8 cellular contexts compared by ENCODE assay signal in genomic region chr1:28371011-28371378, GRCh38. TPM values are rescaled to one million over a fixed set of nuclear protein-coding genes. Genes with fewer than 3 reads are reported as not detected.
DNase-seq lines count a peak whose midpoint lies in the region; ATAC-seq and TF ChIP-seq lines count a peak whose summit lies in the region.

No MANE protein-coding gene starts in this region.

- intact Hi-C loops in Caco-2 (cut with micrococcal nuclease; ENCODE audit: unreplicated experiment): no loop called here

- no peaks in the 10 kb centered on the region for H3K9me3 ChIP-seq in Caco-2
- H3K9me3 ChIP-seq in ectodermal cell (ENCODE audit: control insufficient read depth, low read length): no peaks in the 10 kb centered on the region
- no peaks in the 10 kb centered on the region for H3K9me3 ChIP-seq in neural progenitor cell (ENCODE audit: low read depth)

- POLR2A ChIA-PET in Caco-2 (lab: Charles Lee): interaction anchor here (0.6 to 1.0 kb wide), 4 partner anchors 42 to 210 kb away, joined by 3 to 6 read pairs (median 4); partner anchors contain the start of gene MED18

- no peaks in the 10 kb centered on the region for H3K27me3 ChIP-seq in Caco-2 (replicated peaks; ENCODE audit: control insufficient read depth, insufficient read depth, low read length)
- no peaks in the 10 kb centered on the region for H3K27me3 ChIP-seq in ectodermal cell (ENCODE audit: control insufficient read depth, insufficient read depth, low read length, poor library complexity, severe bottlenecking)
- no peaks in the 10 kb centered on the region for H3K27me3 ChIP-seq in neural progenitor cell

- H3K36me3 ChIP-seq in Caco-2 (ENCODE audit: control insufficient read depth, insufficient read depth, low read length): no peaks in the 10 kb centered on the region
- no peaks in the 10 kb centered on the region for H3K36me3 ChIP-seq in ectodermal cell (ENCODE audit: control insufficient read depth, insufficient read depth, low read length)
- H3K36me3 ChIP-seq in neural progenitor cell: no peaks in the 10 kb centered on the region

- H3K79me2 ChIP-seq in neural progenitor cell (ENCODE audit: low read depth): peaks cover 61% of the 10 kb centered on the region

- H3K27ac ChIP-seq in ectodermal cell (ENCODE audit: insufficient read depth, low read depth, low read length, poor library complexity, severe bottlenecking) (no peak overlapping the region), neural progenitor cell (no peak overlapping the region)

- H3K4me3 Mint-ChIP-seq in Caco-2 (ENCODE audit: unreplicated experiment): peak overlapping the region; percentile 86
- H3K4me3 Mint-ChIP-seq in neural progenitor cell: peak overlapping the region; percentile 97

- peaks cover 25% of the 10 kb centered on the region for H3F3A ChIP-seq in neural progenitor cell (ENCODE audit: low read depth)

- peaks cover 6% of the 10 kb centered on the region for H3K4me1 Mint-ChIP-seq in Caco-2 (ENCODE audit: low read depth, unreplicated experiment)
- peaks cover 24% of the 10 kb centered on the region for H3K4me1 Mint-ChIP-seq in neural progenitor cell

- TF ChIP-seq CTCF in Caco-2 (IDR thresholded peaks at IDR 0.05; ENCODE audit: insufficient read depth in 1 of 2, low read depth in 1 of 2, low read length in 1 of 2, severe bottlenecking in 1 of 2, unreplicated experiment in 1 of 2) (no peak), NB4 (IDR thresholded peaks at IDR 0.05; ENCODE audit: low read depth, low read length) (no peak), neural progenitor cell (IDR thresholded peaks at IDR 0.05) (no peak)

- H3K27ac Mint-ChIP-seq in Caco-2 (ENCODE audit: unreplicated experiment) (no peak overlapping the region), neural progenitor cell (peak overlapping the region; percentile 94)

- no peak overlapping the region for H3K9ac ChIP-seq in neural progenitor cell

- H2AFZ ChIP-seq in neural progenitor cell (replicated peaks): no peak overlapping the region

- peaks cover 16% of the 10 kb centered on the region for H3K36me3 Mint-ChIP-seq in Caco-2 (ENCODE audit: insufficient read depth, unreplicated experiment)
- H3K36me3 Mint-ChIP-seq in neural progenitor cell: peaks cover 9% of the 10 kb centered on the region

- ATAC-seq in GM18519 (IDR thresholded peaks at IDR 0.05; ENCODE audit: low FRiP score, unreplicated experiment) (no peak), HG03095 (IDR thresholded peaks at IDR 0.05; ENCODE audit: unreplicated experiment) (no peak), HG02973 (IDR thresholded peaks at IDR 0.05; ENCODE audit: unreplicated experiment) (no peak)

- no peak for TF ChIP-seq POLR2A in NB4 (IDR thresholded peaks at IDR 0.05; ENCODE audit: extremely low read depth, insufficient read length)

- H4K20me1 ChIP-seq in neural progenitor cell (ENCODE audit: low read depth): peaks cover 3% of the 10 kb centered on the region

- H3K9me3 Mint-ChIP-seq in Caco-2 (ENCODE audit: unreplicated experiment) (no peaks in the 10 kb centered on the region), neural progenitor cell (no peaks in the 10 kb centered on the region)

- 96% methylated on average over 4 to 5 of the region's 5 CpGs for WGBS in ectodermal cell, 2 experiments

- H3K4me3 ChIP-seq in Caco-2 (ENCODE audit: low read depth, low read length) (peak overlapping the region; percentile 40), NB4 (ENCODE audit: low read depth, low read length) (peak overlapping the region; percentile 83), ectodermal cell (ENCODE audit: insufficient read depth, low read depth, low read length) (peak overlapping the region; percentile 89), neural progenitor cell (peak overlapping the region; percentile 92)

- CTCF ChIA-PET in Caco-2 (lab: Charles Lee): interaction anchor here (1.1 kb wide), 1 partner anchor 122 kb away, joined by 3 read pairs; no protein-coding TSS in a partner anchor

- BruUV-seq in Caco-2 (replicated peaks; lab: Mats Ljungman, UMichigan): TSS peak; percentile 65

- DNase-seq in Caco-2: no peak
- no peak for DNase-seq in NB4 (ENCODE audit: low read depth)
- DNase-seq in neural progenitor cell (ENCODE audit: low spot score): no peak
- no peak for DNase-seq in DMS79 (lab: John Stamatoyannopoulos, UW)

- H3K4me2 ChIP-seq in neural progenitor cell: peak overlapping the region; percentile 82

- H3K4me1 ChIP-seq in Caco-2 (peaks cover 14% of the 10 kb centered on the region), ectodermal cell (ENCODE audit: control insufficient read depth, insufficient read depth, low read length) (no peaks in the 10 kb centered on the region), neural progenitor cell (peaks cover 15% of the 10 kb centered on the region)

- no peaks in the 10 kb centered on the region for H3K27me3 Mint-ChIP-seq in Caco-2 (ENCODE audit: insufficient read depth, unreplicated experiment)
- H3K27me3 Mint-ChIP-seq in neural progenitor cell (ENCODE audit: insufficient read depth, low read depth): peaks cover 2% of the 10 kb centered on the region

RNA-seq across cellular contexts. Expression of gene PHACTR4, which starts 1.5 kb away (rescaled TPM):
- total RNA-seq in Caco-2 (2022) (31.1 and 35.5 TPM in 2 replicates), neural progenitor cell (ENCODE audit: low replicate concordance) (22.3 and 34.0 TPM in 2 replicates)
- 55.0 TPM for polyA plus RNA-seq in ectodermal cell (2013, experiment 1 of 4)
- polyA plus RNA-seq in ectodermal cell (2013, experiment 2 of 4): 57.9 TPM
- 42.4 TPM for polyA plus RNA-seq in ectodermal cell (2013, experiment 3 of 4)
- 44.1 TPM for polyA plus RNA-seq in ectodermal cell (2013, experiment 4 of 4)

RNA-seq across cellular contexts. Expression of gene MED18, which starts 42.2 kb away (rescaled TPM):
- total RNA-seq in Caco-2 (2022): 7.3 and 9.0 TPM in 2 replicates
- polyA plus RNA-seq in ectodermal cell (2013, experiment 1 of 4): 19.4 TPM
- polyA plus RNA-seq in ectodermal cell (2013, experiment 2 of 4): 20.0 TPM
- 13.8 TPM for polyA plus RNA-seq in ectodermal cell (2013, experiment 3 of 4)
- polyA plus RNA-seq in ectodermal cell (2013, experiment 4 of 4): 16.2 TPM
- total RNA-seq in neural progenitor cell (ENCODE audit: low replicate concordance): 16.9 and 27.3 TPM in 2 replicates

Comparison
In these comparisons a context has a peak if more than half of its experiments do, and no peak if none do; other contexts are left out.
1. H3K4me3 ChIP-seq: peak in every context shown above with its lines; median percentile 92 in neural progenitor cell; 89 in ectodermal cell; 83 in NB4; 40 in Caco-2.